Comparison of ENCODE assay signal across 12 cellular contexts in genomic region chr17:78411241-78411855, GRCh38. TPM values are rescaled to one million over a fixed set of nuclear protein-coding genes. Genes with fewer than 3 reads are reported as not detected.
DNase-seq lines count a peak whose midpoint lies in the region; ATAC-seq and TF ChIP-seq lines count a peak whose summit lies in the region.
"Had no signal": no experiment of that assay in that cellular context is flagged by ENCODE, and none has a peak within 500 bp of the region (broad histone marks: within the 10 kb centered on the region; RNA-seq: fewer than 3 reads in every experiment).

No MANE protein-coding gene starts in this region.

- H3K4me3 Mint-ChIP-seq in endodermal cell: no peak overlapping the region
- H3K4me3 Mint-ChIP-seq: T-helper 17 cell had no signal

- DNase-seq in Right ventricle myocardium inferior (ENCODE audit: missing footprints) (peak; percentile 39), cardiac septum (ENCODE audit: low spot score) (no peak), endodermal cell (no peak), uterus (peak in 1 of 2 donors; percentile 45), GOT3 (lab: John Stamatoyannopoulos, UW) (no peak), NCI-H226 (no peak), omental fat pad (ENCODE audit: low spot score) (no peak)
- DNase-seq: dermis blood vessel endothelial cell; stimulated activated CD4-positive, alpha-beta T cell treated with anti-CD3 and anti-CD28 coated beads, Interleukin-4, amount 100 ng/mL, for 1 hour; T-helper 17 cell; testis had no signal

- H3K4me3 ChIP-seq in endodermal cell (ENCODE audit: low read length) (no peak overlapping the region), mucosa of rectum (ENCODE audit: low read length in 2 of 2) (no peak overlapping the region), uterus (no peak overlapping the region)
- H3K4me3 ChIP-seq: testis had no signal

- ATAC-seq in Right ventricle myocardium inferior: peak; percentile 67
- ATAC-seq in omental fat pad (ENCODE audit: low FRiP score): no peak
- ATAC-seq: T-helper 17 cell had no signal

- no peaks in the 10 kb centered on the region for H3K9me3 Mint-ChIP-seq in endodermal cell

- peaks cover 6% of the 10 kb centered on the region for H3K4me1 ChIP-seq in endodermal cell (ENCODE audit: control insufficient read depth, insufficient read depth, low read length)
- H3K4me1 ChIP-seq in mucosa of rectum (ENCODE audit: control insufficient read depth in 2 of 2, insufficient read depth in 2 of 2, low read length in 2 of 2): peaks cover 59 to 71% of the 10 kb centered on the region in 2 donors
- peaks cover 0 to 5% of the 10 kb centered on the region in 2 donors for H3K4me1 ChIP-seq in uterus

- TF ChIP-seq CTCF in endodermal cell (conservative IDR thresholded peaks at IDR 0.05): no peak
- no peak for TF ChIP-seq CTCF in uterus (IDR thresholded peaks at IDR 0.05)
- TF ChIP-seq CTCF in omental fat pad (IDR thresholded peaks at IDR 0.05): no peak

- H3K36me3 Mint-ChIP-seq in endodermal cell (ENCODE audit: low read depth): peaks cover 34% of the 10 kb centered on the region

- H3K27me3 ChIP-seq in endodermal cell (ENCODE audit: control insufficient read depth, insufficient read depth, low read length, poor library complexity, severe bottlenecking) (no peaks in the 10 kb centered on the region), mucosa of rectum (ENCODE audit: control insufficient read depth in 2 of 2, insufficient read depth in 2 of 2, low read length in 2 of 2) (no peaks in the 10 kb centered on the region), uterus (no peaks in the 10 kb centered on the region)
- H3K27me3 ChIP-seq: testis had no signal

- peaks cover 59% of the 10 kb centered on the region for H3K36me3 ChIP-seq in endodermal cell (ENCODE audit: control insufficient read depth, insufficient read depth, low read length)
- H3K36me3 ChIP-seq in mucosa of rectum (ENCODE audit: control insufficient read depth in 2 of 2, insufficient read depth in 2 of 2, low read length in 2 of 2): peaks cover 0 to 22% of the 10 kb centered on the region in 2 donors
- no peaks in the 10 kb centered on the region for H3K36me3 ChIP-seq in uterus

- H3K4me1 Mint-ChIP-seq in endodermal cell: peaks cover 19% of the 10 kb centered on the region

- no peaks in the 10 kb centered on the region for H3K27me3 Mint-ChIP-seq in endodermal cell (ENCODE audit: insufficient read depth)
- H3K27me3 Mint-ChIP-seq: T-helper 17 cell had no signal

- no peak for TF ChIP-seq POLR2A in uterus (IDR thresholded peaks at IDR 0.05)

- peak overlapping the region; percentile 74 for H3K27ac Mint-ChIP-seq in endodermal cell

- intact Hi-C loops in Right ventricle myocardium inferior (cut with DNase I) (no loop called here), cardiac septum (cut with DNase I) (no loop called here), uterus (cut with DNase I; ENCODE audit: low total_unique reads) (no loop called here)

- H3K9me3 ChIP-seq in endodermal cell (ENCODE audit: control insufficient read depth, low read length): no peaks in the 10 kb centered on the region
- H3K9me3 ChIP-seq in mucosa of rectum (ENCODE audit: control insufficient read depth in 2 of 2, low read length in 2 of 2): no peaks in the 10 kb centered on the region
- no peaks in the 10 kb centered on the region for H3K9me3 ChIP-seq in uterus
- H3K9me3 ChIP-seq: testis had no signal

- H3K27ac ChIP-seq in endodermal cell (ENCODE audit: low read depth, low read length) (no peak overlapping the region), mucosa of rectum (ENCODE audit: low read depth in 2 of 2, low read length in 2 of 2) (peak overlapping the region; percentile 59 to 80), uterus (peak overlapping the region; percentile 43 to 55)
- H3K27ac ChIP-seq: testis had no signal

- H3K9ac ChIP-seq in endodermal cell (ENCODE audit: extremely low read depth, low read length, poor library complexity, severe bottlenecking): no peak overlapping the region
- H3K9ac ChIP-seq in mucosa of rectum (ENCODE audit: low read depth in 1 of 2, low read length in 2 of 2): peak overlapping the region; percentile 9 to 38

- 89 to 94% methylated on average over 6 to 17 of the region's 17 CpGs for WGBS in endodermal cell (ENCODE audit: insufficient coverage in 1 of 2, insufficient read length in 1 of 2), 2 experiments

RNA-seq across cellular contexts. Expression of gene PGS1, which starts 32.9 kb away (rescaled TPM):
- total RNA-seq in Right ventricle myocardium inferior: 16.7 TPM
- total RNA-seq in cardiac septum: 22.1 TPM
- 10 to 100 TPM; 57.1 to 58.2 TPM for total RNA-seq in endodermal cell
- polyA plus RNA-seq in endodermal cell (2013, experiment 1 of 2): 33.1 TPM
- 32.3 TPM for polyA plus RNA-seq in endodermal cell (2013, experiment 2 of 2)
- total RNA-seq in uterus: 10 to 100 TPM; 12.9 to 75.4 (median 63.1) TPM
- total RNA-seq in omental fat pad: 10 to 100 TPM; 25.8 to 97.2 (median 70.2) TPM

RNA-seq across cellular contexts. Expression of gene SOCS3, which starts 51.5 kb away (rescaled TPM):
- total RNA-seq in Right ventricle myocardium inferior (12.2 TPM), cardiac septum (49.9 TPM), endodermal cell (10 to 100 TPM; 54.2 to 75.3 TPM), uterus (100 to 1,000 TPM in 1 of 4 donors, 10 to 100 TPM in 3; 20.9 to 101 (median 39.5) TPM), omental fat pad (1,000 to 10,000 TPM in 1 of 4 donors, 100 to 1,000 TPM in 3; 186 to 1,117 (median 634) TPM)
- polyA plus RNA-seq in endodermal cell (2013, experiment 1 of 2): 15.1 TPM
- polyA plus RNA-seq in endodermal cell (2013, experiment 2 of 2): 19.8 TPM
